ENCODE assay signal across 1 cellular context in the genomic region with DNA sequence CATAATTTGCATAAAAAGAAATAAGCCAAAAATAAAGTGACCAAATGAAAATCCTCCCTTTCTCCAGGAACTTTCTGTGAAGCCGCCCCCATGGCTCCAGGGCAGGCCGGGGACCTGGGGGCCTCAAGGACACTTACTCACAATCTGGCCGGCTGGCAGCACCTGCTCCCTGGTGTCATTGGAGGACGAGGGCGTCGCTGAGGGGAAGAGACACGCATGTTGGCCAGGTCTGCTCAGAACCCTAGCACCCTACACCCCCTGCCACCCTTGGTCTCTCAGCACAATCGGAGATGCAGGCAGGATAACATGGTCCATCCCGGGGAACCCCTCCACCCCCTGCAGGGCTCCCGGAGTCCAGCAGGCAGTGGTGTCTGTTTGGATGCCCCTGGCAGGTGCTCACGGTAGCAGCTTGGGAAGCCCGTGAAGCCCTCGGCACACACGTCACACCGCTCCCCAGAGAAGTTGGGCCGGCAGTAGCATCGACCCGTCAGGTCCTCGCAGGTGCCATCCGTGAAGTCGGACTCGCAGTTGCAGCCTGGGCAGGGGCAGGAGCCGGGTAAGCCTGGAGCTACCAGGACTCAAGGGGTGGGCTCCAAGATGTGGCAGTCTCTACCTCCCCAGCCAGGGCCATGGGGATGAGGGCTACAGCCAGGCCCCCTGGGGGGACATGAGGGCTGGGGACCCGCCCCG.
TF ChIP-seq lines count a peak whose summit lies in the region.

No MANE protein-coding gene starts in this region.

TF ChIP-seq in GM23338, 12 proteins besides CTCF, POLR2A, EP300 and RAD21 (continued from another document):
- no peak for TF ChIP-seq REST (IDR thresholded peaks at IDR 0.05; ENCODE audit: unreplicated experiment)
- no peak for TF ChIP-seq CREB1 (CRISPR knock-in tag; IDR thresholded peaks at IDR 0.05; ENCODE audit: low read depth)
- TF ChIP-seq EZH2 (IDR thresholded peaks at IDR 0.05; ENCODE audit: low read depth, unreplicated experiment), result no peak
- TF ChIP-seq JUNB (IDR thresholded peaks at IDR 0.05; ENCODE audit: unreplicated experiment), result no peak
- no peak for TF ChIP-seq ZNF331 (CRISPR knock-in tag; IDR thresholded peaks at IDR 0.05; ENCODE audit: low read depth)
- TF ChIP-seq, protein P1, sequence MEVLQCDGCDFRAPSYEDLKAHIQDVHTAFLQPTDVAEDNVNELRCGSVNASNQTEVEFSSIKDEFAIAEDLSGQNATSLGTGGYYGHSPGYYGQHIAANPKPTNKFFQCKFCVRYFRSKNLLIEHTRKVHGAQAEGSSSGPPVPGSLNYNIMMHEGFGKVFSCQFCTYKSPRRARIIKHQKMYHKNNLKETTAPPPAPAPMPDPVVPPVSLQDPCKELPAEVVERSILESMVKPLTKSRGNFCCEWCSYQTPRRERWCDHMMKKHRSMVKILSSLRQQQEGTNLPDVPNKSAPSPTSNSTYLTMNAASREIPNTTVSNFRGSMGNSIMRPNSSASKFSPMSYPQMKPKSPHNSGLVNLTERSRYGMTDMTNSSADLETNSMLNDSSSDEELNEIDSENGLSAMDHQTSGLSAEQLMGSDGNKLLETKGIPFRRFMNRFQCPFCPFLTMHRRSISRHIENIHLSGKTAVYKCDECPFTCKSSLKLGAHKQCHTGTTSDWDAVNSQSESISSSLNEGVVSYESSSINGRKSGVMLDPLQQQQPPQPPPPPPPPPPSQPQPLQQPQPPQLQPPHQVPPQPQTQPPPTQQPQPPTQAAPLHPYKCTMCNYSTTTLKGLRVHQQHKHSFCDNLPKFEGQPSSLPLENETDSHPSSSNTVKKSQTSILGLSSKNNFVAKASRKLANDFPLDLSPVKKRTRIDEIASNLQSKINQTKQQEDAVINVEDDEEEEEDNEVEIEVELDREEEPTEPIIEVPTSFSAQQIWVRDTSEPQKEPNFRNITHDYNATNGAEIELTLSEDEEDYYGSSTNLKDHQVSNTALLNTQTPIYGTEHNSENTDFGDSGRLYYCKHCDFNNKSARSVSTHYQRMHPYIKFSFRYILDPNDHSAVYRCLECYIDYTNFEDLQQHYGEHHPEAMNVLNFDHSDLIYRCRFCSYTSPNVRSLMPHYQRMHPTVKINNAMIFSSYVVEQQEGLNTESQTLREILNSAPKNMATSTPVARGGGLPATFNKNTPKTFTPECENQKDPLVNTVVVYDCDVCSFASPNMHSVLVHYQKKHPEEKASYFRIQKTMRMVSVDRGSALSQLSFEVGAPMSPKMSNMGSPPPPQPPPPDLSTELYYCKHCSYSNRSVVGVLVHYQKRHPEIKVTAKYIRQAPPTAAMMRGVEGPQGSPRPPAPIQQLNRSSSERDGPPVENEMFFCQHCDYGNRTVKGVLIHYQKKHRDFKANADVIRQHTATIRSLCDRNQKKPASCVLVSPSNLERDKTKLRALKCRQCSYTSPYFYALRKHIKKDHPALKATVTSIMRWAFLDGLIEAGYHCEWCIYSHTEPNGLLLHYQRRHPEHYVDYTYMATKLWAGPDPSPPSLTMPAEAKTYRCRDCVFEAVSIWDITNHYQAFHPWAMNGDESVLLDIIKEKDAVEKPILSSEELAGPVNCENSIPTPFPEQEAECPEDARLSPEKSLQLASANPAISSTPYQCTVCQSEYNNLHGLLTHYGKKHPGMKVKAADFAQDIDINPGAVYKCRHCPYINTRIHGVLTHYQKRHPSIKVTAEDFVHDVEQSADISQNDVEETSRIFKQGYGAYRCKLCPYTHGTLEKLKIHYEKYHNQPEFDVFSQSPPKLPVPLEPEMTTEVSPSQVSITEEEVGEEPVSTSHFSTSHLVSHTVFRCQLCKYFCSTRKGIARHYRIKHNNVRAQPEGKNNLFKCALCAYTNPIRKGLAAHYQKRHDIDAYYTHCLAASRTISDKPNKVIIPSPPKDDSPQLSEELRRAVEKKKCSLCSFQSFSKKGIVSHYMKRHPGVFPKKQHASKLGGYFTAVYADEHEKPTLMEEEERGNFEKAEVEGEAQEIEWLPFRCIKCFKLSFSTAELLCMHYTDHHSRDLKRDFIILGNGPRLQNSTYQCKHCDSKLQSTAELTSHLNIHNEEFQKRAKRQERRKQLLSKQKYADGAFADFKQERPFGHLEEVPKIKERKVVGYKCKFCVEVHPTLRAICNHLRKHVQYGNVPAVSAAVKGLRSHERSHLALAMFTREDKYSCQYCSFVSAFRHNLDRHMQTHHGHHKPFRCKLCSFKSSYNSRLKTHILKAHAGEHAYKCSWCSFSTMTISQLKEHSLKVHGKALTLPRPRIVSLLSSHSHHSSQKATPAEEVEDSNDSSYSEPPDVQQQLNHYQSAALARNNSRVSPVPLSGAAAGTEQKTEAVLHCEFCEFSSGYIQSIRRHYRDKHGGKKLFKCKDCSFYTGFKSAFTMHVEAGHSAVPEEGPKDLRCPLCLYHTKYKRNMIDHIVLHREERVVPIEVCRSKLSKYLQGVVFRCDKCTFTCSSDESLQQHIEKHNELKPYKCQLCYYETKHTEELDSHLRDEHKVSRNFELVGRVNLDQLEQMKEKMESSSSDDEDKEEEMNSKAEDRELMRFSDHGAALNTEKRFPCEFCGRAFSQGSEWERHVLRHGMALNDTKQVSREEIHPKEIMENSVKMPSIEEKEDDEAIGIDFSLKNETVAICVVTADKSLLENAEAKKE (CRISPR knock-in tag; IDR thresholded peaks at IDR 0.05), result no peak
- TF ChIP-seq ETS1 (IDR thresholded peaks at IDR 0.05), result no peak
- TF ChIP-seq STAT1 (IDR thresholded peaks at IDR 0.05; ENCODE audit: unreplicated experiment), result no peak
- no peak for TF ChIP-seq POLR2AphosphoS5 (IDR thresholded peaks at IDR 0.05; ENCODE audit: low read depth)
